Comparison of ENCODE assay signal across 15 cellular contexts in the genomic region with DNA sequence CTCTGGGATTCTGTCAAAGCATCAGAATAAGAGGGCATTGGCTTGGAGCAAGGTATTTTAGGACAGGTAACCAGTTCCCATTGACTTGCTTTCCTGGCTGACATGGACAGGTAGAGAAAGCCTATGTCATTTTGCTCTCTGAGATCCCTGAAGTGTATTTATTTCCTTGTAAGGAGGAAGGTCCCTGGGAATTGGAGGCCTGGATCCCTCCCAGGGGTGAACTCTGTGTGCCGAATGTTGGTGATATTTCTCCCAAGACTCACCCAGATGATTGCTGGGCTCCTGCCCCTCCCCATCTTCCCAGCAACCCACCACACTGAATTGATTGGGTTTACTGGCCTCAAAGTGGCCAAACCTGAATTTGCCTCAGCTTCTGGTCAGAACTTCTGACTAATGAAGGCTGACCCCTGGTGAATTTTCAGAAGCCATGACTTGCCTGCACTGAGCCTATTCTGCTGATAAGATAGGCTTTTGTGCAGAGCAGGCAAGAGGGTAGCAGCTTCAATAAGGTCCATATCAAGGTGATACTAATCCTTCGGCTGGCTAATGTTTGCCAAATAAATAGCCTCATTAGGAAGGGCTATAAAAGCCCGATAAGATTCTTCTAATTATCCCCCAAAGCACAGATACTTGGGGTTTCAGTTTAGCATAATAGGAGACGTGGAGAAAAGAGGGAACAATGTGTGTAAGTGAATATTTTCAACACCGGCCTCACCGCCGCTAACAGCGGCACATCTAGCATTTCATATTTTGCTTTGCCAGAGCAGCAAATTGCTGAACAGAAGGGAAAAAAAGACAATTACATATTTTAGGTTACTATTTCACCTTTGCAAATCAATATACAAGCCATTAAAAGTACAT.
DNase-seq lines count a peak whose midpoint lies in the region; ATAC-seq and TF ChIP-seq lines count a peak whose summit lies in the region.
"Had no signal": no experiment of that assay in that cellular context is flagged by ENCODE, and none has a peak within 500 bp of the region (broad histone marks: within the 10 kb centered on the region; RNA-seq: fewer than 3 reads in every experiment).

No MANE protein-coding gene starts in this region.

- TF ChIP-seq POLR2A in transverse colon (IDR thresholded peaks at IDR 0.05) = no peak

- H3K36me3 ChIP-seq in esophagus (ENCODE audit: control insufficient read depth in 2 of 2, insufficient read depth in 2 of 2, low read length in 1 of 2) (no peaks in the 10 kb centered on the region), transverse colon (no peaks in the 10 kb centered on the region), H7 (replicated peaks; ENCODE audit: control insufficient read depth, insufficient read depth, low read length) (no peaks in the 10 kb centered on the region)
- H3K36me3 ChIP-seq: cardiac muscle cell, tibial artery had no signal

- no peak overlapping the region for H3K4me3 Mint-ChIP-seq in T-cell
- H3K4me3 Mint-ChIP-seq in nephron progenitor cell = no peak overlapping the region
- H3K4me3 Mint-ChIP-seq: T-helper 17 cell had no signal

- H3K27ac ChIP-seq in RWPE1 (peak overlapping the region; percentile 75), esophagus (ENCODE audit: low read depth in 2 of 2, low read length in 1 of 2) (peak overlapping the region; percentile 92 to 96), transverse colon (peak overlapping the region; percentile 30 to 61 (median 42))
- H3K27ac ChIP-seq: cardiac muscle cell, tibial artery had no signal

- H3K4me3 ChIP-seq in esophagus (ENCODE audit: low read depth in 1 of 2, low read length in 2 of 2) (peak overlapping the region in 1 of 2 donors; percentile 8), transverse colon (no peak overlapping the region), H7 (ENCODE audit: insufficient read depth, low read depth, low read length) (no peak overlapping the region)
- H3K4me3 ChIP-seq: cardiac muscle cell, tibial artery had no signal

- H3K27ac Mint-ChIP-seq in T-cell = no peak overlapping the region
- H3K27ac Mint-ChIP-seq in nephron progenitor cell = no peak overlapping the region
- H3K27ac Mint-ChIP-seq: T-helper 17 cell had no signal

- TF ChIP-seq EP300 in transverse colon (IDR thresholded peaks at IDR 0.05; ENCODE audit: low read depth) = no peak

- DNase-seq in SIG-M5 treated with dmso at 0.1 percent for 504 hours (lab: John Stamatoyannopoulos, UW; ENCODE audit: unreplicated experiment) (peak; percentile 24), SIG-M5 (lab: John Stamatoyannopoulos, UW) (no peak), RWPE1 (ENCODE audit: low spot score) (peak; percentile 66), transverse colon (no peak), T-cell (no peak), nephron progenitor cell (no peak), H7 (no peak)
- DNase-seq: activated CD4-positive, alpha-beta T cell treated with anti-CD3 and anti-CD28 coated beads, Interleukin-2, amount 50 U/mL, for 4 hours; DMS 273 treated with DMSO at 0.1 percent for 48 hours; NCI-H2029 treated with DMSO at 0.1 percent for 48 hours; occipital lobe; T-helper 17 cell; tibial artery had no signal

- H3K27me3 ChIP-seq in esophagus (ENCODE audit: control insufficient read depth in 1 of 2, insufficient read depth in 2 of 2, low read length in 2 of 2) (no peaks in the 10 kb centered on the region), transverse colon (peaks cover 44% of the 10 kb centered on the region), H7 (ENCODE audit: control insufficient read depth, insufficient read depth, low read length) (peaks cover 7% of the 10 kb centered on the region)
- H3K27me3 ChIP-seq: tibial artery had no signal

- H3K9me3 ChIP-seq in esophagus (ENCODE audit: control insufficient read depth in 2 of 2, insufficient read depth in 1 of 2, low read depth in 1 of 2, low read length in 1 of 2) = no peaks in the 10 kb centered on the region
- H3K9me3 ChIP-seq in transverse colon = no peaks in the 10 kb centered on the region
- H3K9me3 ChIP-seq: tibial artery had no signal

- peaks cover 16 to 19% of the 10 kb centered on the region in 2 donors for H3K27me3 Mint-ChIP-seq in T-cell
- H3K27me3 Mint-ChIP-seq in nephron progenitor cell (ENCODE audit: low read depth, poor library complexity) = peaks cover 21% of the 10 kb centered on the region

- POLR2A ChIA-PET in RWPE1 (lab: Yijun Ruan, JAX; ENCODE audit: low non-redundant PET) (no interaction called here), T-cell (lab: Charles Lee) (no interaction called here)

- H3K4me1 Mint-ChIP-seq in T-cell = peaks cover 3 to 14% (median 6%) of the 10 kb centered on the region in 3 donors
- peaks cover 40% of the 10 kb centered on the region for H3K4me1 Mint-ChIP-seq in nephron progenitor cell

- CTCF ChIA-PET in RWPE1 (lab: Yijun Ruan, JAX) (interaction anchor here (0.6 to 1.5 kb wide), 21 partner anchors 15 to 889 kb away, joined by 3 to 7 read pairs (median 4); no protein-coding TSS in a partner anchor), T-cell (lab: Charles Lee) (no interaction called here)

- TF ChIP-seq CTCF in RWPE1 (conservative IDR thresholded peaks at IDR 0.05; ENCODE audit: low read depth) (peak; percentile 60), transverse colon (IDR thresholded peaks at IDR 0.05) (no peak), nephron progenitor cell (IDR thresholded peaks at IDR 0.05) (no peak)

- H3K4me1 ChIP-seq in esophagus (ENCODE audit: control insufficient read depth in 2 of 2, insufficient read depth in 2 of 2, low read length in 1 of 2) = peaks cover 4 to 11% of the 10 kb centered on the region in 2 donors
- peaks cover 3 to 11% (median 5%) of the 10 kb centered on the region in 4 donors for H3K4me1 ChIP-seq in transverse colon

- 29 to 49% methylated on average over 8 of the region's 8 CpGs for WGBS in esophagus, 2 donors
- 75 to 76% methylated on average over 6 to 8 of the region's 8 CpGs for WGBS in transverse colon (ENCODE audit: low coverage in 1 of 2), 2 donors

- no peaks in the 10 kb centered on the region for H3K9me3 Mint-ChIP-seq in T-cell
- no peaks in the 10 kb centered on the region for H3K9me3 Mint-ChIP-seq in nephron progenitor cell

- ATAC-seq in T-cell (replicated peaks in 1 of 4) = no peak
- ATAC-seq: T-helper 17 cell had no signal

- intact Hi-C loops in transverse colon (cut with DNase I; ENCODE audit: low total_unique reads) = no loop called here

- in situ Hi-C loops in transverse colon (cut with MboI; ENCODE audit: low pct_ligation_motif_present in 1 of 4, low pct_unique_long_range_greater_than_20kb in 1 of 4, low sequenced_read_pairs in 3 of 4) = loop anchor here in 1 of 4 donors (25.0 kb wide), 1 partner anchor 150 kb away; the partner anchor contains the start of gene PITX1

- H3K36me3 Mint-ChIP-seq in T-cell = no peaks in the 10 kb centered on the region
- no peaks in the 10 kb centered on the region for H3K36me3 Mint-ChIP-seq in nephron progenitor cell (ENCODE audit: low read depth)

Comparison
In these comparisons a context has a peak if more than half of its experiments do, and no peak if none do; other contexts are left out.
1. DNase-seq: peak in SIG-M5 treated with dmso at 0.1 percent for 504 hours (single experiment) and RWPE1 (single experiment); none in SIG-M5 (single experiment), transverse colon (single experiment), T-cell (0 of 34), nephron progenitor cell (single experiment) and H7 (single experiment).
2. H3K27ac ChIP-seq: peak in every context shown above with its lines; median percentile 94 in esophagus; 75 in RWPE1; 42 in transverse colon.